ENCODE assay signal across 12 cellular contexts in genomic region chr1:30088594-30089556, GRCh38.
DNase-seq lines count a peak whose midpoint lies in the region; ATAC-seq and TF ChIP-seq lines count a peak whose summit lies in the region.
"Had no signal": no experiment of that assay in that cellular context is flagged by ENCODE, and none has a peak within 500 bp of the region (broad histone marks: within the 10 kb centered on the region; RNA-seq: fewer than 3 reads in every experiment).

No MANE protein-coding gene starts in this region.

- no peak overlapping the region for H3K4me2 ChIP-seq in trophoblast cell (ENCODE audit: low read length)

- H3K4me1 ChIP-seq in BE2C (peaks cover 3% of the 10 kb centered on the region), heart right ventricle (peaks cover 8 to 44% (median 21%) of the 10 kb centered on the region in 9 donors), trophoblast cell (ENCODE audit: control insufficient read depth in 1 of 2, insufficient read depth in 2 of 2, low read length in 2 of 2) (peaks cover 0 to 5% of the 10 kb centered on the region in 2 experiments)

- H3K27ac ChIP-seq in heart right ventricle (peak overlapping the region in 4 of 10 donors; percentile 7 to 31 (median 23)), trophoblast cell (ENCODE audit: low read depth, low read length) (no peak overlapping the region)
- H3K27ac ChIP-seq: RWPE1, vagina had no signal

- H4K8ac ChIP-seq in trophoblast cell (ENCODE audit: low read depth, low read length): no peak overlapping the region

- no peak overlapping the region for H2BK12ac ChIP-seq in trophoblast cell (ENCODE audit: low read length)

- no peak overlapping the region for H4K91ac ChIP-seq in trophoblast cell (ENCODE audit: low read depth, low read length)

- intact Hi-C loops in heart right ventricle (cut with DNase I): loop anchor here in 8 of 10 donors (5.0 to 10.0 kb wide), 6 partner anchors 174 to 854 kb away; partner anchors contain the start of genes MECR (in 3 of the 8) and PTPRU (in 3 of the 8)

- no peak overlapping the region for H3K4me3 ChIP-seq in BE2C (ENCODE audit: low read depth, low read length)
- no peak overlapping the region for H3K4me3 ChIP-seq in heart right ventricle
- no peak overlapping the region for H3K4me3 ChIP-seq in trophoblast cell (ENCODE audit: low read depth, low read length)
- H3K4me3 ChIP-seq: vagina had no signal

- H3K14ac ChIP-seq in trophoblast cell (ENCODE audit: low read length): no peak overlapping the region

- no peak overlapping the region for H3K23ac ChIP-seq in trophoblast cell (ENCODE audit: low read length)

- TF ChIP-seq CTCF in BE2C (IDR thresholded peaks at IDR 0.05; ENCODE audit: low read depth, low read length): no peak
- TF ChIP-seq CTCF in heart right ventricle (IDR thresholded peaks at IDR 0.05): no peak

- H3K79me1 ChIP-seq in trophoblast cell (ENCODE audit: low read length): no peaks in the 10 kb centered on the region

- no peaks in the 10 kb centered on the region for H3K9me3 ChIP-seq in BE2C
- H3K9me3 ChIP-seq in heart right ventricle: peaks cover 0 to 32% (median 17%) of the 10 kb centered on the region in 11 donors
- peaks cover 24% of the 10 kb centered on the region for H3K9me3 ChIP-seq in trophoblast cell (ENCODE audit: insufficient read depth, low read depth, low read length)

- H3K36me3 ChIP-seq in BE2C: no peaks in the 10 kb centered on the region
- no peaks in the 10 kb centered on the region for H3K36me3 ChIP-seq in heart right ventricle
- no peaks in the 10 kb centered on the region for H3K36me3 ChIP-seq in trophoblast cell (ENCODE audit: control insufficient read depth in 1 of 2, insufficient read depth in 2 of 2, low read length in 2 of 2)
- H3K36me3 ChIP-seq: vagina had no signal

- no peak overlapping the region for H2BK120ac ChIP-seq in trophoblast cell (ENCODE audit: insufficient read depth, low read length, poor library complexity)

- no peak overlapping the region for H3K9ac ChIP-seq in trophoblast cell (ENCODE audit: low read length)

- peak; percentile 72 for DNase-seq in BE2C
- peak; percentile 99 for DNase-seq in NCI-H1105 treated with DMSO at 0.1 percent for 48 hours (lab: John Stamatoyannopoulos, UW)
- DNase-seq in NCI-H524 treated with DMSO at 0.1 percent for 48 hours (lab: John Stamatoyannopoulos, UW): peak; percentile 70
- peak in 1 of 2 donors; percentile 38 for DNase-seq in heart right ventricle
- DNase-seq in superior temporal gyrus (ENCODE audit: extremely low spot score): no peak
- DNase-seq in AG08395 (ENCODE audit: low spot score): no peak
- DNase-seq in trophoblast cell: no peak
- DNase-seq: activated CD8-positive, alpha-beta memory T cell treated with anti-CD3 and anti-CD28 coated beads, Interleukin-2, amount 50 U/mL, for 4 hours; GF-D8 had no signal

- H2AFZ ChIP-seq in trophoblast cell (ENCODE audit: insufficient read depth, low read length, poor library complexity): no peak overlapping the region

- no peaks in the 10 kb centered on the region for H3K79me2 ChIP-seq in trophoblast cell (ENCODE audit: control insufficient read depth, insufficient read depth, low read length, poor library complexity)

- H2BK5ac ChIP-seq in trophoblast cell (ENCODE audit: low read depth, low read length, poor library complexity): no peak overlapping the region

- H3K27me3 ChIP-seq in BE2C (no peaks in the 10 kb centered on the region), heart right ventricle (peaks cover 0 to 30% (median 12%) of the 10 kb centered on the region in 7 donors), trophoblast cell (ENCODE audit: insufficient read depth, low read length) (no peaks in the 10 kb centered on the region)
- H3K27me3 ChIP-seq: vagina had no signal

- 35 to 45% methylated on average over 23 of the region's 23 CpGs for WGBS in heart right ventricle, 2 donors
- WGBS in trophoblast cell (ENCODE audit: extremely low coverage, insufficient coverage, insufficient read length): no CpG with 5 or more reads among the region's 23 CpGs

- no peak overlapping the region for H3K4ac ChIP-seq in trophoblast cell (ENCODE audit: low read depth, low read length)

- no peak overlapping the region for H3K18ac ChIP-seq in trophoblast cell (ENCODE audit: low read length)

- ATAC-seq in heart right ventricle: peak in 5 of 8 donors; percentile 29 to 62 (median 53)
- ATAC-seq in GM18870 (IDR thresholded peaks at IDR 0.05; ENCODE audit: unreplicated experiment): no peak

- H4K12ac ChIP-seq in trophoblast cell (ENCODE audit: low read depth, low read length): no peak overlapping the region

- H2AK5ac ChIP-seq in trophoblast cell (ENCODE audit: low read length): no peak overlapping the region

Comparison
In these comparisons a context has a peak if more than half of its experiments do, and no peak if none do; other contexts are left out.
1. DNase-seq: peak in BE2C (single experiment), NCI-H1105 treated with DMSO at 0.1 percent for 48 hours (single experiment) and NCI-H524 treated with DMSO at 0.1 percent for 48 hours (single experiment); none in superior temporal gyrus (single experiment), AG08395 (single experiment) and trophoblast cell (0 of 2).